In the genomic region with DNA sequence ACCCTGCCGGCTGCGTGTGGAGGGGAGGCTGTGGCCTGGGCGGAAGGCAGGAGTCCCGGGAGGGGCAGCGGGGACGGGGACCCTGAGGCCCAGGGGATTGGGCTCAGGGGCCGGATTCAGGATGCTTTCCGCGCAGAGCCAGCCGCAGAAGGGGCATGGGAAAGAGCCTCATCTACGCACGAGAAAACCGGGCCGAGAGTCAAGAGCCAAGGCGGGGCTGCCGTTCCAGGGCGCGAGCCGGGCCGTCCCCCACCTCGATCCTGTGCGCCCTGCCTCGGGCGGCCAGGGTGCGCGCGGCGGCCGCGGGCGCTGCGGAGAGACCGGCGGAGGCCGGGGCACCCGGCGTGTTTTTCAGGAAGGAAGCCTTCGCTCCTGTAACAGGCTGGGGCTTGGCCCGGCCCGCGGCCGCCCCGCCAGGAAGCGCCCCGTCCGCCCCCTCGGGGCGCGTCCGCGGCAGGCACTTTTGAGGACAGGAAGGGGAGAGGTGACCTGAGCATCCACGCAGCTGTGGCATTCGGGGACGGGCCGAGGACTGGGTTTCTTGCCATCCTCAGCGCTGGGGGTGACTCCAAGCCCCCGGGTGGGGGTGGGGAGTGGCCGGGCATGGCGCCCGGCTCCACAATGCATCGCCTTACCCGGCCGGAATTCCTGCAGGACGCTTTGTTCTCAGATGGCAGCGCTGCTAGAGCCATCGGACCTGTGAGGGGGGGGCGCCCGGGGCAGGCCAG, we compare ENCODE assay signal across 11 cellular contexts.
DNase-seq lines count a peak whose midpoint lies in the region; ATAC-seq and TF ChIP-seq lines count a peak whose summit lies in the region.
"Had no signal": no experiment of that assay in that cellular context is flagged by ENCODE, and none has a peak within 500 bp of the region (broad histone marks: within the 10 kb centered on the region; RNA-seq: fewer than 3 reads in every experiment).

No MANE protein-coding gene starts in this region.

- peaks cover 18% of the 10 kb centered on the region; the same call in 1 of the 2 replicates for H3K27me3 ChIP-seq in H7 (ENCODE audit: control insufficient read depth, insufficient read depth, low read length)
- peaks cover 25% of the 10 kb centered on the region for H3K27me3 ChIP-seq in adrenal gland

- TF ChIP-seq CTCF in adrenal gland (IDR thresholded peaks at IDR 0.05) = no peak

- no peaks in the 10 kb centered on the region for H3K4me1 ChIP-seq in adrenal gland (replicated peaks in 1 of 2)

- DNase-seq in H7 = peak; percentile 84
- peak; percentile 35 to 79 (median 47) for DNase-seq in adrenal gland
- DNase-seq in retina = peak; percentile 42
- DNase-seq in COLO829 (ENCODE audit: low spot score) = no peak
- no peak for DNase-seq in NCI-H82 treated with DMSO at 0.1 percent for 48 hours (lab: John Stamatoyannopoulos, UW; ENCODE audit: unreplicated experiment)
- DNase-seq: activated CD4-positive, alpha-beta T cell treated with anti-CD3 and anti-CD28 coated beads for 4 hours; Karpas-422; SHP77 treated with DMSO at 0.1 percent for 48 hours had no signal

- no peak for ATAC-seq in HG03196 (IDR thresholded peaks at IDR 0.05; ENCODE audit: unreplicated experiment)
- no peak for ATAC-seq in HG02623 (IDR thresholded peaks at IDR 0.05; ENCODE audit: unreplicated experiment)

- H3K36me3 ChIP-seq in H7 (replicated peaks; ENCODE audit: control insufficient read depth, insufficient read depth, low read length) (no peaks in the 10 kb centered on the region), adrenal gland (replicated peaks in 1 of 2) (no peaks in the 10 kb centered on the region)

- peak overlapping the region in 2 of 5 donors; percentile 30 to 78 for H3K27ac ChIP-seq in adrenal gland

- H3K4me3 ChIP-seq in H7 (ENCODE audit: insufficient read depth, low read depth, low read length) = peak overlapping the region; percentile 31; the same call in 1 of the 2 replicates
- no peak overlapping the region for H3K4me3 ChIP-seq in adrenal gland
- peak overlapping the region; percentile 34; the same call in 1 of the 2 replicates for H3K4me3 ChIP-seq in iPS-18c (ENCODE audit: insufficient read depth, low read depth, low read length)

- intact Hi-C loops in adrenal gland (cut with DNase I) = no loop called here

- H3K9me3 ChIP-seq in adrenal gland (replicated peaks in 1 of 3) = no peaks in the 10 kb centered on the region
- no peaks in the 10 kb centered on the region for H3K9me3 ChIP-seq in iPS-18c (ENCODE audit: control insufficient read depth, insufficient read depth, low read length)

- WGBS in adrenal gland, 4 donors = 4 to 6% (median 4%) methylated on average over 15 to 68 of the region's 68 CpGs

- TF ChIP-seq POLR2A in adrenal gland (IDR thresholded peaks at IDR 0.05) = no peak

Comparison
In these comparisons a context has a peak if more than half of its experiments do, and no peak if none do; other contexts are left out.
1. DNase-seq: peak in H7 (single experiment), adrenal gland (7 of 7) and retina (single experiment); none in COLO829 (single experiment) and NCI-H82 treated with DMSO at 0.1 percent for 48 hours (single experiment).
2. H3K4me3 ChIP-seq: peak in H7 (single experiment) and iPS-18c (single experiment); none in adrenal gland (0 of 4).